ENCODE assay signal across 17 cellular contexts in genomic region chr5:178424141-178424855, GRCh38.
DNase-seq lines count a peak whose midpoint lies in the region; ATAC-seq and TF ChIP-seq lines count a peak whose summit lies in the region.
"Had no signal": no experiment of that assay in that cellular context is flagged by ENCODE, and none has a peak within 500 bp of the region (broad histone marks: within the 10 kb centered on the region; RNA-seq: fewer than 3 reads in every experiment).

No MANE protein-coding gene starts in this region.

- H3K27ac Mint-ChIP-seq in nephron: peak overlapping the region; percentile 77 to 84 (median 79)
- H3K27ac Mint-ChIP-seq: CD8-positive, alpha-beta T cell had no signal

- H3K4me1 Mint-ChIP-seq in nephron: peaks cover 43% of the 10 kb centered on the region

- DNase-seq in HL-60 (ENCODE audit: low read depth in 1 of 2, low spot score in 1 of 2) (no peak), smooth muscle cell (lab: John Stamatoyannopoulos, UW; ENCODE audit: unreplicated experiment) (no peak), NK-92 (lab: John Stamatoyannopoulos, UW; ENCODE audit: unreplicated experiment) (no peak)
- DNase-seq: BE2C, DMS79 treated with DMSO at 0.1 percent for 48 hours, GDM1, KBM-7, NCI-H1092, NCI-H187, NCI-H446 treated with DMSO at 0.1 percent for 48 hours, NCI-H774, Right ventricle myocardium superior had no signal

- no peak for TF ChIP-seq CTCF in HL-60 (IDR thresholded peaks at IDR 0.05; ENCODE audit: insufficient read depth, low read length)
- TF ChIP-seq CTCF in nephron (IDR thresholded peaks at IDR 0.05; ENCODE audit: unreplicated experiment in 3 of 3): no peak
- TF ChIP-seq CTCF in smooth muscle cell (IDR thresholded peaks at IDR 0.05; ENCODE audit: borderline replicate concordance, insufficient read depth, poor library complexity, severe bottlenecking): no peak

- WGBS in ectodermal cell, 2 experiments: 86 to 88% methylated on average over 14 of the region's 14 CpGs
- 39% methylated on average over 14 of the region's 14 CpGs for WGBS in smooth muscle cell (ENCODE audit: low lambda C conversion rate)

- H3F3A ChIP-seq in smooth muscle cell (ENCODE audit: low read depth): peaks cover 8% of the 10 kb centered on the region

- no peak for ATAC-seq in HG02973 (IDR thresholded peaks at IDR 0.05; ENCODE audit: unreplicated experiment)
- ATAC-seq in GM18909 (IDR thresholded peaks at IDR 0.05; ENCODE audit: poor library complexity, unreplicated experiment): no peak
- ATAC-seq: CD8-positive, alpha-beta T cell had no signal

- H3K9me3 ChIP-seq in ectodermal cell (ENCODE audit: control insufficient read depth, low read length) (no peaks in the 10 kb centered on the region), smooth muscle cell (replicated peaks; ENCODE audit: low read depth) (no peaks in the 10 kb centered on the region)
- H3K9me3 ChIP-seq: BE2C had no signal

- H4K20me1 ChIP-seq in smooth muscle cell (ENCODE audit: low read depth): no peaks in the 10 kb centered on the region

- H3K36me3 ChIP-seq in ectodermal cell (ENCODE audit: control insufficient read depth, insufficient read depth, low read length) (no peaks in the 10 kb centered on the region), smooth muscle cell (ENCODE audit: low read depth) (no peaks in the 10 kb centered on the region)
- H3K36me3 ChIP-seq: BE2C had no signal

- H3K27me3 Mint-ChIP-seq in nephron (ENCODE audit: low read depth): peaks cover 17% of the 10 kb centered on the region

- no peak overlapping the region for H3K9ac ChIP-seq in smooth muscle cell (ENCODE audit: low read depth)

- H3K4me3 Mint-ChIP-seq in nephron: no peak overlapping the region
- H3K4me3 Mint-ChIP-seq: CD8-positive, alpha-beta T cell had no signal

- peaks cover 47% of the 10 kb centered on the region for H3K4me1 ChIP-seq in ectodermal cell (ENCODE audit: control insufficient read depth, insufficient read depth, low read length)
- H3K4me1 ChIP-seq in smooth muscle cell (ENCODE audit: low read depth): peaks cover 20% of the 10 kb centered on the region
- H3K4me1 ChIP-seq: BE2C had no signal

- H3K79me2 ChIP-seq in smooth muscle cell (ENCODE audit: low read depth): no peaks in the 10 kb centered on the region

- peak overlapping the region; percentile 23 for H3K4me2 ChIP-seq in smooth muscle cell

- peak overlapping the region; percentile 22; the same call in 1 of the 2 replicates for H3K27ac ChIP-seq in HL-60 (replicated peaks)
- H3K27ac ChIP-seq in ectodermal cell (ENCODE audit: insufficient read depth, low read depth, low read length, poor library complexity, severe bottlenecking): peak overlapping the region; percentile 23
- H3K27ac ChIP-seq in smooth muscle cell (ENCODE audit: low read depth): peak overlapping the region; percentile 8

- H2AFZ ChIP-seq in smooth muscle cell (ENCODE audit: low read depth): peak overlapping the region; percentile 7

- H3K4me3 ChIP-seq in HL-60 (replicated peaks; ENCODE audit: insufficient read depth, low read length): no peak overlapping the region
- no peak overlapping the region for H3K4me3 ChIP-seq in ectodermal cell (ENCODE audit: insufficient read depth, low read depth, low read length)
- H3K4me3 ChIP-seq in smooth muscle cell: no peak overlapping the region

- no peaks in the 10 kb centered on the region for H3K9me3 Mint-ChIP-seq in nephron
- H3K9me3 Mint-ChIP-seq: CD8-positive, alpha-beta T cell had no signal

- no peaks in the 10 kb centered on the region for H3K36me3 Mint-ChIP-seq in nephron (ENCODE audit: low read depth)
- H3K36me3 Mint-ChIP-seq: CD8-positive, alpha-beta T cell had no signal

- H3K27me3 ChIP-seq in HL-60 (ENCODE audit: insufficient read depth, poor library complexity, severe bottlenecking) (no peaks in the 10 kb centered on the region), ectodermal cell (ENCODE audit: control insufficient read depth, insufficient read depth, low read length, poor library complexity, severe bottlenecking) (no peaks in the 10 kb centered on the region), smooth muscle cell (ENCODE audit: low read depth) (no peaks in the 10 kb centered on the region)
- H3K27me3 ChIP-seq: BE2C had no signal
